In the genomic region with DNA sequence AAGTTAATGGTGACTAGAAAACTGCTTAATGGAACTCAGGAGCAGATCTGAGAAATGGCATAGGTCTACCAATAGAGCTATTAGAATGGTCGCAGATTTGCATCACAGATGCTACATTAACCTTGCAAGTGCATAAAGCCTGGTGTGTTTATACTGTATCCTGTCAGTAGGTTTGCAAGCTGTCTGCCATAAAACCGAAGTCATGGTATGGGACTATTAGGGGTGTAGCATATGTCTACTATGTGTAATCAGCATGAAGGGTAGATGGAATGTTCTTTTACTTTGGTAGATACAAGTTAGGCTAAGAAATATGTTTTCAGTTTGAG, we compare ENCODE assay signal across 18 cellular contexts.
DNase-seq lines count a peak whose midpoint lies in the region; ATAC-seq and TF ChIP-seq lines count a peak whose summit lies in the region.
"Had no signal": no experiment of that assay in that cellular context is flagged by ENCODE, and none has a peak within 500 bp of the region (broad histone marks: within the 10 kb centered on the region; RNA-seq: fewer than 3 reads in every experiment).

No MANE protein-coding gene starts in this region.

- H3K27ac ChIP-seq in left ventricle myocardium inferior (replicated peaks) (peak overlapping the region; percentile 62), SJCRH30 (no peak overlapping the region)
- H3K27ac ChIP-seq: BLaER1 treated with 17β-estradiol and CSF1 and Interleukin-3, amounts not matched to agents 10 nM and 100 nM had no signal

- ATAC-seq in Right ventricle myocardium inferior: no peak
- ATAC-seq in HG02970 (IDR thresholded peaks at IDR 0.05; ENCODE audit: low FRiP score, unreplicated experiment): peak; percentile 24
- no peak for ATAC-seq in HG03521 (IDR thresholded peaks at IDR 0.05; ENCODE audit: unreplicated experiment)

- intact Hi-C loops in left ventricle myocardium inferior (cut with micrococcal nuclease) (no loop called here), Right ventricle myocardium inferior (cut with DNase I) (no loop called here)

- H3K9me3 ChIP-seq in left ventricle myocardium inferior (replicated peaks) (no peaks in the 10 kb centered on the region), SJCRH30 (replicated peaks) (no peaks in the 10 kb centered on the region)

- no peak for TF ChIP-seq CTCF in left ventricle myocardium inferior (IDR thresholded peaks at IDR 0.05; ENCODE audit: borderline replicate concordance)

- no peak overlapping the region for H3K4me3 ChIP-seq in left ventricle myocardium inferior
- no peak overlapping the region for H3K4me3 ChIP-seq in SJCRH30
- H3K4me3 ChIP-seq: BLaER1 treated with 17β-estradiol and CSF1 and Interleukin-3, amounts not matched to agents 10 nM and 100 nM had no signal

- H3K4me1 ChIP-seq in left ventricle myocardium inferior (peaks cover 35% of the 10 kb centered on the region), SJCRH30 (peaks cover 9% of the 10 kb centered on the region)
- H3K4me1 ChIP-seq: BLaER1 treated with 17β-estradiol and CSF1 and Interleukin-3, amounts not matched to agents 10 nM and 100 nM had no signal

- H3K27me3 ChIP-seq in left ventricle myocardium inferior (ENCODE audit: low read depth) (no peaks in the 10 kb centered on the region), SJCRH30 (no peaks in the 10 kb centered on the region)
- H3K27me3 ChIP-seq: BLaER1 treated with 17β-estradiol and CSF1 and Interleukin-3, amounts not matched to agents 10 nM and 100 nM had no signal

- DNase-seq in left ventricle myocardium inferior: no peak
- no peak for DNase-seq in Right ventricle myocardium inferior (ENCODE audit: missing footprints)
- peak; percentile 43 for DNase-seq in NCI-H526 treated with DMSO at 0.1 percent for 48 hours (lab: John Stamatoyannopoulos, UW)
- no peak for DNase-seq in islet precursor cell
- DNase-seq in SJCRH30: no peak
- no peak for DNase-seq in NCI-H1417 (lab: John Stamatoyannopoulos, UW)
- DNase-seq: CD8-positive, alpha-beta memory T cell; GF-D8; GOT3; NCI-H1048; NCI-H1694; NK-92 treated with Interleukin-12 subunit alpha and Interleukin-12 subunit beta, amount 100 ng/mL, for 24 hours; OCI-M1; RPMI8226; T-helper 2 cell had no signal

- H3K36me3 ChIP-seq in left ventricle myocardium inferior (no peaks in the 10 kb centered on the region), SJCRH30 (no peaks in the 10 kb centered on the region)
- H3K36me3 ChIP-seq: BLaER1 treated with 17β-estradiol and CSF1 and Interleukin-3, amounts not matched to agents 10 nM and 100 nM had no signal
